In genomic region chr5:135442387-135443256, GRCh38 we compare ENCODE assay signal across 30 cellular contexts. TPM values are rescaled to one million over a fixed set of nuclear protein-coding genes. Genes with fewer than 3 reads are reported as not detected.
DNase-seq lines count a peak whose midpoint lies in the region; ATAC-seq and TF ChIP-seq lines count a peak whose summit lies in the region.
"Had no signal": no experiment of that assay in that cellular context is flagged by ENCODE, and none has a peak within 500 bp of the region (broad histone marks: within the 10 kb centered on the region; RNA-seq: fewer than 3 reads in every experiment).

No MANE protein-coding gene starts in this region.

- H4K20me1 ChIP-seq in osteoblast (ENCODE audit: insufficient read depth, low read length), result no peaks in the 10 kb centered on the region
- H4K20me1 ChIP-seq in PC-9 (ENCODE audit: insufficient read depth), result no peaks in the 10 kb centered on the region

- H3K4me1 Mint-ChIP-seq in endodermal cell, result peaks cover 17% of the 10 kb centered on the region
- H3K4me1 Mint-ChIP-seq: activated naive CD8-positive, alpha-beta T cell treated with anti-CD3 and anti-CD28 coated beads, Interleukin-2, amount 50 U/mL, for 24 hours; central memory CD8-positive, alpha-beta T cell had no signal

- ATAC-seq in HG03039 (IDR thresholded peaks at IDR 0.05; ENCODE audit: unreplicated experiment), result no peak
- ATAC-seq: activated naive CD8-positive, alpha-beta T cell treated with anti-CD3 and anti-CD28 coated beads, Interleukin-2, amount 50 U/mL, for 24 hours; activated T-cell treated with anti-CD3 and anti-CD28 coated beads, Interleukin-2, amount 50 U/mL, for 4 hours; CD8-positive, alpha-beta T cell; K562; mucosa of descending colon; right lobe of liver; T-helper 17 cell had no signal

- no peak overlapping the region for H3K9ac ChIP-seq in endodermal cell (ENCODE audit: extremely low read depth, low read length, poor library complexity, severe bottlenecking)
- H3K9ac ChIP-seq: SK-N-SH had no signal

- H3K27ac Mint-ChIP-seq in endodermal cell, result no peak overlapping the region
- H3K27ac Mint-ChIP-seq: activated naive CD8-positive, alpha-beta T cell treated with anti-CD3 and anti-CD28 coated beads, Interleukin-2, amount 50 U/mL, for 24 hours; CD8-positive, alpha-beta T cell; nephron progenitor cell; T-helper 17 cell had no signal

- peaks cover 11% of the 10 kb centered on the region for H3K27me3 Mint-ChIP-seq in endodermal cell (ENCODE audit: insufficient read depth)
- H3K27me3 Mint-ChIP-seq: activated naive CD8-positive, alpha-beta T cell treated with anti-CD3 and anti-CD28 coated beads, Interleukin-2, amount 50 U/mL, for 24 hours had no signal

- POLR2A ChIA-PET in PC-9 (lab: Charles Lee; ENCODE audit: unreplicated experiment), result no interaction called here

- no TSS peak for BruUV-seq in PC-9 (replicated peaks; lab: Mats Ljungman, UMichigan)

- H3K36me3 ChIP-seq in right atrium auricular region (no peaks in the 10 kb centered on the region), left ventricle myocardium inferior (no peaks in the 10 kb centered on the region), endodermal cell (ENCODE audit: control insufficient read depth, insufficient read depth, low read length) (no peaks in the 10 kb centered on the region), osteoblast (ENCODE audit: insufficient read depth, low read length) (no peaks in the 10 kb centered on the region), PC-9 (ENCODE audit: low read depth) (no peaks in the 10 kb centered on the region)
- H3K36me3 ChIP-seq: right lobe of liver had no signal

- DNase-seq in right atrium auricular region (ENCODE audit: low spot score), result peak; percentile 34
- no peak for DNase-seq in left ventricle myocardium inferior
- DNase-seq in endodermal cell, result peak; percentile 39
- peak; percentile 34 for DNase-seq in osteoblast (ENCODE audit: insufficient read length, low spot score, missing footprints)
- no peak for DNase-seq in Kasumi-1 (lab: John Stamatoyannopoulos, UW)
- no peak for DNase-seq in MV-4-11 (lab: John Stamatoyannopoulos, UW)
- DNase-seq in PC-9, result no peak
- DNase-seq: activated naive CD8-positive, alpha-beta T cell treated with anti-CD3 and anti-CD28 coated beads, Interleukin-2, amount 50 U/mL, for 24 hours; activated T-cell treated with anti-CD3 and anti-CD28 coated beads, Interleukin-2, amount 50 U/mL, for 4 hours; DMS 273 treated with DMSO at 0.1 percent for 48 hours; mucosa of descending colon; NCI-H446 treated with DMSO at 0.1 percent for 48 hours; NCI-H82; nephron progenitor cell; SK-N-SH; stimulated activated naive CD4-positive, alpha-beta T cell treated with Interleukin-2 at 50 U/mL for 16 hours; T-helper 17 cell; testis had no signal

- H3F3A ChIP-seq in PC-9 (ENCODE audit: insufficient read depth, low read depth), result no peaks in the 10 kb centered on the region

- WGBS in endodermal cell (ENCODE audit: insufficient coverage in 1 of 2, insufficient read length in 1 of 2), 2 experiments, result 79 to 100% methylated on average over 4 to 8 of the region's 8 CpGs

- intact Hi-C loops in left ventricle myocardium inferior (cut with micrococcal nuclease), result no loop called here
- intact Hi-C loops in PC-9 (cut with micrococcal nuclease; ENCODE audit: unreplicated experiment), result no loop called here

- no peaks in the 10 kb centered on the region for H3K36me3 Mint-ChIP-seq in endodermal cell (ENCODE audit: low read depth)
- H3K36me3 Mint-ChIP-seq: CD8-positive, alpha-beta T cell had no signal

- H3K27ac ChIP-seq in right atrium auricular region (no peak overlapping the region), left ventricle myocardium inferior (replicated peaks) (no peak overlapping the region), endodermal cell (ENCODE audit: low read depth, low read length) (no peak overlapping the region), osteoblast (ENCODE audit: low read depth, low read length) (no peak overlapping the region), PC-9 (no peak overlapping the region)
- H3K27ac ChIP-seq: right lobe of liver, RWPE1, testis had no signal

- H3K9me3 ChIP-seq in right atrium auricular region (no peaks in the 10 kb centered on the region), left ventricle myocardium inferior (replicated peaks) (no peaks in the 10 kb centered on the region), endodermal cell (ENCODE audit: control insufficient read depth, low read length) (peaks cover 4% of the 10 kb centered on the region), osteoblast (ENCODE audit: low read depth, low read length) (peaks cover 2% of the 10 kb centered on the region), PC-9 (ENCODE audit: insufficient read depth, low read depth) (no peaks in the 10 kb centered on the region)
- H3K9me3 ChIP-seq: mucosa of descending colon, right lobe of liver, SK-N-SH, testis had no signal

- H3K9me2 ChIP-seq in PC-9 (ENCODE audit: insufficient read depth), result no peaks in the 10 kb centered on the region
- H3K9me2 ChIP-seq: SK-N-SH had no signal

- no peaks in the 10 kb centered on the region for H3K27me3 ChIP-seq in right atrium auricular region
- peaks cover 10% of the 10 kb centered on the region for H3K27me3 ChIP-seq in left ventricle myocardium inferior (ENCODE audit: low read depth)
- H3K27me3 ChIP-seq in endodermal cell (ENCODE audit: control insufficient read depth, insufficient read depth, low read length, poor library complexity, severe bottlenecking), result no peaks in the 10 kb centered on the region
- peaks cover 6% of the 10 kb centered on the region for H3K27me3 ChIP-seq in osteoblast (ENCODE audit: insufficient read depth, low read length)
- peaks cover 59% of the 10 kb centered on the region for H3K27me3 ChIP-seq in PC-9 (ENCODE audit: insufficient read depth, low read depth)
- H3K27me3 ChIP-seq: right lobe of liver, testis had no signal

- H2AFZ ChIP-seq in osteoblast (ENCODE audit: low read length), result no peak overlapping the region
- H2AFZ ChIP-seq in PC-9, result no peak overlapping the region

- H3K4me3 Mint-ChIP-seq in endodermal cell, result no peak overlapping the region
- H3K4me3 Mint-ChIP-seq: activated naive CD8-positive, alpha-beta T cell treated with anti-CD3 and anti-CD28 coated beads, Interleukin-2, amount 50 U/mL, for 24 hours; activated T-cell treated with anti-CD3 and anti-CD28 coated beads, Interleukin-2, amount 50 U/mL, for 4 hours; CD8-positive, alpha-beta T cell; central memory CD8-positive, alpha-beta T cell; nephron progenitor cell; T-helper 17 cell had no signal

- TF ChIP-seq CTCF in right atrium auricular region (IDR thresholded peaks at IDR 0.05) (no peak), left ventricle myocardium inferior (IDR thresholded peaks at IDR 0.05; ENCODE audit: borderline replicate concordance) (no peak), endodermal cell (conservative IDR thresholded peaks at IDR 0.05) (no peak), osteoblast (IDR thresholded peaks at IDR 0.05; ENCODE audit: extremely low read depth, low read depth, low read length) (no peak), PC-9 (conservative IDR thresholded peaks at IDR 0.05) (no peak)

- peaks cover 0 to 23% of the 10 kb centered on the region in 2 donors for H3K4me1 ChIP-seq in right atrium auricular region
- peaks cover 21% of the 10 kb centered on the region for H3K4me1 ChIP-seq in left ventricle myocardium inferior
- H3K4me1 ChIP-seq in endodermal cell (ENCODE audit: control insufficient read depth, insufficient read depth, low read length), result peaks cover 22% of the 10 kb centered on the region
- peaks cover 10% of the 10 kb centered on the region for H3K4me1 ChIP-seq in osteoblast (ENCODE audit: insufficient read depth, low read length)
- H3K4me1 ChIP-seq in PC-9 (replicated peaks; ENCODE audit: insufficient read depth), result no peaks in the 10 kb centered on the region
- H3K4me1 ChIP-seq: right lobe of liver had no signal

- H3K9me3 Mint-ChIP-seq in endodermal cell, result peaks cover 5% of the 10 kb centered on the region
- H3K9me3 Mint-ChIP-seq: activated naive CD8-positive, alpha-beta T cell treated with anti-CD3 and anti-CD28 coated beads, Interleukin-2, amount 50 U/mL, for 24 hours; activated T-cell treated with anti-CD3 and anti-CD28 coated beads, Interleukin-2, amount 50 U/mL, for 4 hours; CD8-positive, alpha-beta T cell; central memory CD8-positive, alpha-beta T cell; nephron progenitor cell had no signal

- H3K4me3 ChIP-seq in right atrium auricular region, result no peak overlapping the region
- H3K4me3 ChIP-seq in left ventricle myocardium inferior, result no peak overlapping the region
- no peak overlapping the region for H3K4me3 ChIP-seq in endodermal cell (ENCODE audit: low read length)
- no peak overlapping the region for H3K4me3 ChIP-seq in osteoblast (ENCODE audit: insufficient read depth, low read length)
- H3K4me3 ChIP-seq in PC-9, result no peak overlapping the region
- H3K4me3 ChIP-seq: K562, mucosa of descending colon, right lobe of liver, testis had no signal

- CTCF ChIA-PET in PC-9 (lab: Charles Lee), result no interaction called here

- no peaks in the 10 kb centered on the region for H3K79me2 ChIP-seq in osteoblast (ENCODE audit: insufficient read depth, low read length)
- H3K79me2 ChIP-seq in PC-9 (ENCODE audit: low read depth), result no peaks in the 10 kb centered on the region

- H3K4me2 ChIP-seq in osteoblast (ENCODE audit: insufficient read depth, low read length), result no peak overlapping the region
- no peak overlapping the region for H3K4me2 ChIP-seq in PC-9
- H3K4me2 ChIP-seq: SK-N-SH had no signal

RNA-seq across cellular contexts. Expression of gene DCANP1, which starts 4.5 kb away (rescaled TPM):
- total RNA-seq in right atrium auricular region (not detected), left ventricle myocardium inferior (not detected), endodermal cell (not detected), osteoblast (not detected in 2 replicates), PC-9 (2021) (not detected in 2 replicates)
- not detected for polyA plus RNA-seq in endodermal cell (2013, experiment 1 of 2)
- not detected for polyA plus RNA-seq in endodermal cell (2013, experiment 2 of 2)
- total RNA-seq: A172; activated T-cell treated with anti-CD3 and anti-CD28 coated beads, Interleukin-2, amount 50 U/mL, for 4 hours; CD8-positive, alpha-beta T cell; dermis microvascular lymphatic vessel endothelial cell; glomerular endothelial cell; H1; K562; MCF 10A; mucosa of descending colon; right lobe of liver; testis had no signal
- polyA plus RNA-seq: H1, K562, liver, SK-N-SH had no signal

RNA-seq across cellular contexts. Expression of gene TIFAB, which starts 9.5 kb away (rescaled TPM):
- total RNA-seq in right atrium auricular region (not detected), left ventricle myocardium inferior (not detected), endodermal cell (not detected), osteoblast (not detected in 2 replicates), PC-9 (2021) (not detected in 2 replicates)
- polyA plus RNA-seq in endodermal cell (2013, experiment 1 of 2), result not detected
- not detected for polyA plus RNA-seq in endodermal cell (2013, experiment 2 of 2)
- total RNA-seq: A172; activated T-cell treated with anti-CD3 and anti-CD28 coated beads, Interleukin-2, amount 50 U/mL, for 4 hours; CD8-positive, alpha-beta T cell; dermis microvascular lymphatic vessel endothelial cell; glomerular endothelial cell; H1; K562; MCF 10A had no signal
- polyA plus RNA-seq: H1, K562, SK-N-SH had no signal

RNA-seq across cellular contexts. Expression of gene MACROH2A1, which starts 43.6 kb away (rescaled TPM):
- total RNA-seq in right atrium auricular region, result 100 to 1,000 TPM; 149 to 179 TPM
- total RNA-seq in left ventricle myocardium inferior, result 103 TPM
- total RNA-seq in endodermal cell, result 100 to 1,000 TPM; 256 to 288 TPM
- polyA plus RNA-seq in endodermal cell (2013, experiment 1 of 2), result 253 TPM
- polyA plus RNA-seq in endodermal cell (2013, experiment 2 of 2), result 265 TPM
- 150 and 162 TPM in 2 replicates for total RNA-seq in osteoblast
- total RNA-seq in PC-9 (2021), result 223 and 294 TPM in 2 replicates

Comparison
In these comparisons a context has a peak if more than half of its experiments do, and no peak if none do; other contexts are left out.
1. DNase-seq: peak in right atrium auricular region (single experiment), endodermal cell (single experiment) and osteoblast (single experiment); none in left ventricle myocardium inferior (single experiment), Kasumi-1 (0 of 2), MV-4-11 (single experiment) and PC-9 (0 of 2).